ENCODE assay signal across 29 cellular contexts in genomic region chr22:32499666-32500065, GRCh38. TPM values are rescaled to one million over a fixed set of nuclear protein-coding genes. Genes with fewer than 3 reads are reported as not detected.
"Had no signal": no experiment of that assay in that cellular context is flagged by ENCODE, and none has a peak within 500 bp of the region (broad histone marks: within the 10 kb centered on the region; RNA-seq: fewer than 3 reads in every experiment).

No MANE protein-coding gene starts in this region.

- H3K9me3 Mint-ChIP-seq: endodermal cell; memory B cell; naive B cell; stimulated activated memory B cell treated with anti-CD40 and anti-IgM and Interleukin-4, amounts not matched to agents 10 μg/mL and 1 μg/mL and 100 μg/mL, for 72 hours; stimulated activated naive CD8-positive, alpha-beta T cell treated with anti-CD3 and anti-CD28 coated beads, Interleukin-15, Interleukin-2, amounts not matched to agents 100 ng/mL and 50 ng/mL, for 24 hours had no signal

- H3K4me3 Mint-ChIP-seq: endodermal cell; memory B cell; stimulated activated memory B cell treated with anti-CD40 and anti-IgM and Interleukin-4, amounts not matched to agents 10 μg/mL and 1 μg/mL and 100 μg/mL, for 72 hours; stimulated activated naive CD8-positive, alpha-beta T cell treated with anti-CD3 and anti-CD28 coated beads, Interleukin-15, Interleukin-2, amounts not matched to agents 100 ng/mL and 50 ng/mL, for 24 hours had no signal

- H3K9me3 ChIP-seq: left ventricle myocardium inferior, lower lobe of right lung, neutrophil, spleen, tibial artery, upper lobe of left lung, uterus had no signal

- H3K27me3 ChIP-seq: foreskin keratinocyte, neutrophil, spleen, tibial artery, upper lobe of left lung, uterus had no signal

- H3K4me1 ChIP-seq: foreskin keratinocyte, left ventricle myocardium inferior, lower lobe of right lung, spleen, tibial artery, upper lobe of left lung, uterus had no signal

- ATAC-seq: foreskin keratinocyte; left cardiac atrium; lower lobe of right lung; sciatic nerve; stimulated activated memory B cell treated with anti-CD40 and anti-IgM and Interleukin-4, amounts not matched to agents 10 μg/mL and 1 μg/mL and 100 μg/mL, for 72 hours had no signal

- H3K27ac ChIP-seq: coronary artery, foreskin keratinocyte, left ventricle myocardium inferior, lower lobe of right lung, neutrophil, spleen, tibial artery, upper lobe of left lung, uterus had no signal

- H3K36me3 ChIP-seq: uterus had no signal

- H3K4me1 Mint-ChIP-seq: naive B cell; stimulated activated memory B cell treated with anti-CD40 and anti-IgM and Interleukin-4, amounts not matched to agents 10 μg/mL and 1 μg/mL and 100 μg/mL, for 72 hours had no signal

- H3K27ac Mint-ChIP-seq: endodermal cell; memory B cell; stimulated activated memory B cell treated with anti-CD40 and anti-IgM and Interleukin-4, amounts not matched to agents 10 μg/mL and 1 μg/mL and 100 μg/mL, for 72 hours; stimulated activated naive CD8-positive, alpha-beta T cell treated with anti-CD3 and anti-CD28 coated beads, Interleukin-15, Interleukin-2, amounts not matched to agents 100 ng/mL and 50 ng/mL, for 24 hours had no signal

- H3K4me3 ChIP-seq: coronary artery, left ventricle myocardium inferior, lower lobe of right lung, spleen, tibial artery, upper lobe of left lung, uterus had no signal

- H3K27me3 Mint-ChIP-seq: memory B cell; naive B cell; stimulated activated memory B cell treated with anti-CD40 and anti-IgM and Interleukin-4, amounts not matched to agents 10 μg/mL and 1 μg/mL and 100 μg/mL, for 72 hours; stimulated activated naive CD8-positive, alpha-beta T cell treated with anti-CD3 and anti-CD28 coated beads, Interleukin-15, Interleukin-2, amounts not matched to agents 100 ng/mL and 50 ng/mL, for 24 hours had no signal

- FAIRE-seq: endothelial cell of umbilical vein, kidney had no signal

- DNase-seq: effector CD4-positive, alpha-beta T cell; endodermal cell; foreskin keratinocyte; kidney; left cardiac atrium; left ventricle myocardium inferior; lower lobe of right lung; naive B cell; posterior cingulate gyrus; spleen; stimulated activated CD4-positive, alpha-beta T cell treated with anti-CD3 and anti-CD28 coated beads, Interleukin-15, amount 100 ng/mL, for 24 hours; stimulated activated CD4-positive, alpha-beta T cell treated with anti-CD3 and anti-CD28 coated beads, Interleukin-1b, Interleukin-23, amount 100 ng/mL, for 48 hours; stimulated activated CD4-positive, alpha-beta T cell treated with anti-CD3 and anti-CD28 coated beads, Interleukin-4, amount 100 ng/mL, for 24 hours; tibial artery; upper lobe of left lung; uterus had no signal

RNA-seq across cellular contexts. Expression of gene BPIFC, which starts 35.4 kb away (rescaled TPM):
- total RNA-seq: dermis microvascular lymphatic vessel endothelial cell, endodermal cell, endothelial cell of umbilical vein, kidney, left cardiac atrium, left ventricle myocardium inferior, lower lobe of right lung, osteoblast, pulmonary artery endothelial cell, sciatic nerve, skeletal muscle tissue, spleen, temporal lobe, upper lobe of left lung, uterus had no signal
- polyA plus RNA-seq: endothelial cell of umbilical vein, neural cell, spleen had no signal
